ENCODE assay signal across 2 cellular contexts in genomic region chr11:67304511-67305113, GRCh38.
TF ChIP-seq lines count a peak whose summit lies in the region.

No MANE protein-coding gene starts in this region.

TF ChIP-seq in SK-N-SH, 30 proteins besides CTCF, POLR2A, EP300 and RAD21 (continued from another document):
- TF ChIP-seq POLR2AphosphoS5 (IDR thresholded peaks at IDR 0.05; ENCODE audit: low read depth, low read length) (no peak), RCOR1 (IDR thresholded peaks at IDR 0.05; ENCODE audit: low read length) (no peak), EZH2phosphoT487 (IDR thresholded peaks at IDR 0.05; ENCODE audit: borderline replicate concordance, low read depth) (no peak), TAF1 (IDR thresholded peaks at IDR 0.05; ENCODE audit: borderline replicate concordance, low read depth, low read length) (no peak), IRF3 (IDR thresholded peaks at IDR 0.05; ENCODE audit: low read depth, low read length) (no peak), ZBTB33 (IDR thresholded peaks at IDR 0.05; ENCODE audit: borderline replicate concordance, low read depth) (no peak), GATA2 (CRISPR knock-in tag; IDR thresholded peaks at IDR 0.05) (no peak)

TF ChIP-seq in SK-N-SH treated with all-trans-retinoic acid at 6 μM for 48 hours, 23 proteins besides CTCF, POLR2A, EP300 and RAD21 (continued from another document):
- no peak for TF ChIP-seq POU6F1 (CRISPR knock-in tag; IDR thresholded peaks at IDR 0.05; ENCODE audit: borderline replicate concordance, low read depth)
- no peak for TF ChIP-seq CREB5 (CRISPR knock-in tag; IDR thresholded peaks at IDR 0.05; ENCODE audit: low read depth)
- TF ChIP-seq ESRRG (CRISPR knock-in tag; IDR thresholded peaks at IDR 0.05), result no peak
- no peak for TF ChIP-seq RARB (CRISPR knock-in tag; IDR thresholded peaks at IDR 0.05)
TF ChIP-seq in SK-N-SH treated with all-trans-retinoic acid at 6 μM for 48 hours: peak in this region for 0.
